In the genomic region with DNA sequence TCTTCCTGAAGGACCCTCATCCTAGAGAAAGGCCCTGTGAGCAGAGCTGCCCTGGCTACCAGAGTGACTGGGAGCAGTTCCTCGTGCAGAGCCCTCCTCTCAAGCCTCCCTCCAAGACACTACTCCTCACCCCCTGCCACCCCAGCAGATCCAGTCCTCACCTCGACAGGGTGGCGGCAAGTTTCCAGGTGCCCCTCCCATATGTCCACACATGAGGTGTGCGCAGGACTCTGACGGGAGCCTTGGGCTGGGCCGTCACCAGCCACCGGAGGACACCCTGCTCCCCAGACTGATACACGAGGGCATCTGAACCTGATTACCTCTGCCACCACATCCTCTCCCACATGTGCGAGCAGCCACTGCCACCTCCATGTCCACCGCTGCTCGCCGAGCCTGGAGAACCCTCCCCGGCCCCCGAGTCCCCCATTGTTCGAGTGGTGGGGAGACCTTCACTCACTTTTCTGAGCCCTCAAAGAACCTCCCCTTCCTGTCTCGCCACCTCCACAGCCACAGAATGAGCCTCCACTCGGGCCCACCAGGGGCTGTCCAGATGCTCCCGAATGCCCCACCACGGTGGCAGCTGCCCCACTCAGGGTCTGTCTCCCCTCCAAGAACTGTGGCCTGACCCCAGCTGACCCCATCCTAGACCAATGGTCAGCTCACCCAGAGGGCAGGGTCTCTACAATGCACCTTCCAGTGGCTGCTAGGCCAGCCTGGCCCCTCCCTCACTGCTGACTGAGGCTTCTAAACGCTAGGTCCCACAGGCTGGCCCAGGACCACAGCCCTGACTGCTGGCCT, we compare ENCODE assay signal across 20 cellular contexts.
DNase-seq lines count a peak whose midpoint lies in the region; ATAC-seq, FAIRE-seq and TF ChIP-seq lines count a peak whose summit lies in the region.
"Had no signal": no experiment of that assay in that cellular context is flagged by ENCODE, and none has a peak within 500 bp of the region (broad histone marks: within the 10 kb centered on the region; RNA-seq: fewer than 3 reads in every experiment).

No MANE protein-coding gene starts in this region.

- H3K79me2 ChIP-seq in PC-3 (ENCODE audit: low read length) (no peaks in the 10 kb centered on the region), keratinocyte (ENCODE audit: control insufficient read depth, insufficient read depth, low read length) (no peaks in the 10 kb centered on the region)

- intact Hi-C loops in PC-3 (cut with micrococcal nuclease), result no loop called here

- no peak for TF ChIP-seq EP300 in suprapubic skin (IDR thresholded peaks at IDR 0.05)

- peak in 1 of 2 donors; percentile 50 for DNase-seq in activated naive CD4-positive, alpha-beta T cell treated with anti-CD3 and anti-CD28 coated beads, Interleukin-2, amount 50 U/mL, for 72 hours (ENCODE audit: low spot score in 2 of 2)
- no peak for DNase-seq in activated naive CD4-positive, alpha-beta T cell treated with anti-CD3 and anti-CD28 coated beads, Interleukin-2, amount 50 U/mL, for 16 hours
- no peak for DNase-seq in PC-3
- DNase-seq in keratinocyte (ENCODE audit: low read depth, low spot score), result no peak
- DNase-seq in suprapubic skin (ENCODE audit: low spot score in 2 of 2), result peak; percentile 44 to 66
- DNase-seq in frontal cortex (ENCODE audit: low spot score in 2 of 2), result no peak
- DNase-seq in iPS-NIHi11 (ENCODE audit: low spot score), result no peak
- DNase-seq in SKM-1 (lab: John Stamatoyannopoulos, UW; ENCODE audit: unreplicated experiment), result no peak
- DNase-seq: Calu3; MM.1S; NCI-H1694 treated with DMSO at 0.1 percent for 48 hours; NCI-H226; nephron progenitor cell; NK-92 treated with Interleukin-12 subunit alpha and Interleukin-12 subunit beta, amount 100 ng/mL, for 24 hours; RPMI8226; stimulated activated CD4-positive, alpha-beta T cell treated with anti-CD3 and anti-CD28 coated beads, Interleukin-15, amount 100 ng/mL, for 24 hours; stimulated activated naive CD4-positive, alpha-beta T cell; uterus had no signal

- no peaks in the 10 kb centered on the region for H3K9me3 ChIP-seq in PC-3 (ENCODE audit: low read length)
- no peaks in the 10 kb centered on the region for H3K9me3 ChIP-seq in keratinocyte (ENCODE audit: control insufficient read depth, low read depth, low read length)
- H3K9me3 ChIP-seq in suprapubic skin, result no peaks in the 10 kb centered on the region
- H3K9me3 ChIP-seq: breast epithelium, uterus had no signal

- H3K27ac ChIP-seq in PC-3 (ENCODE audit: low read length) (peak overlapping the region; percentile 84), keratinocyte (ENCODE audit: control insufficient read depth, insufficient read depth, low read length) (peak overlapping the region; percentile 6), suprapubic skin (no peak overlapping the region)
- H3K27ac ChIP-seq: breast epithelium, uterus had no signal

- no peak for ATAC-seq in activated naive CD4-positive, alpha-beta T cell treated with anti-CD3 and anti-CD28 coated beads, Interleukin-2, amount 50 U/mL, for 72 hours
- no peak for ATAC-seq in PC-3

- no peaks in the 10 kb centered on the region for H3F3A ChIP-seq in PC-3 (ENCODE audit: low read length, unreplicated experiment)

- BruUV-seq in PC-3 (replicated peaks; lab: Mats Ljungman, UMichigan), result no TSS peak

- no peaks in the 10 kb centered on the region for H3K9me2 ChIP-seq in PC-3 (replicated peaks; ENCODE audit: low read length)

- no peak overlapping the region for H2AFZ ChIP-seq in PC-3 (ENCODE audit: low read length)
- H2AFZ ChIP-seq in keratinocyte (ENCODE audit: control insufficient read depth, low read length), result no peak overlapping the region

- FAIRE-seq in keratinocyte (lab: Jason Lieb, UNC) (no peak), frontal cortex (lab: Jason Lieb, UNC) (no peak)
- FAIRE-seq: HTR-8/SVneo had no signal

- H3K27ac Mint-ChIP-seq in activated naive CD4-positive, alpha-beta T cell treated with anti-CD3 and anti-CD28 coated beads, Interleukin-2, amount 50 U/mL, for 72 hours, result peak overlapping the region; percentile 18 to 90
- H3K27ac Mint-ChIP-seq: nephron progenitor cell had no signal

- no peaks in the 10 kb centered on the region for H4K20me1 ChIP-seq in PC-3 (ENCODE audit: low read length)
- H4K20me1 ChIP-seq in keratinocyte (ENCODE audit: control insufficient read depth, extremely low read depth, insufficient read depth, low read length), result no peaks in the 10 kb centered on the region

- WGBS in suprapubic skin, result 87% methylated on average over 14 of the region's 20 CpGs

- dilution Hi-C loops in keratinocyte (cut with MboI; ENCODE audit: extremely low pct_ligation_motif_present, low sequenced_read_pairs), result no loop called here

- H3K9ac ChIP-seq in PC-3 (ENCODE audit: low read length) (peak overlapping the region; percentile 44; the same call in 1 of the 2 replicates), keratinocyte (ENCODE audit: control insufficient read depth, extremely low read depth, insufficient read depth, low read length) (no peak overlapping the region)

- H3K4me3 ChIP-seq in PC-3 (ENCODE audit: low read length), result no peak overlapping the region
- no peak overlapping the region for H3K4me3 ChIP-seq in keratinocyte (ENCODE audit: control insufficient read depth in 2 of 3, extremely low read depth in 1 of 3, insufficient read depth in 2 of 3, low read depth in 1 of 3, low read length in 3 of 3)
- H3K4me3 ChIP-seq in suprapubic skin, result no peak overlapping the region
- H3K4me3 ChIP-seq: breast epithelium, uterus had no signal

- H3K4me1 ChIP-seq in PC-3 (ENCODE audit: insufficient read depth, low read length) (peaks cover 11% of the 10 kb centered on the region), keratinocyte (ENCODE audit: control insufficient read depth, extremely low read depth, insufficient read depth, low read length) (peaks cover 9% of the 10 kb centered on the region), suprapubic skin (no peaks in the 10 kb centered on the region)
- H3K4me1 ChIP-seq: breast epithelium, uterus had no signal

- H3K9me3 Mint-ChIP-seq in activated naive CD4-positive, alpha-beta T cell treated with anti-CD3 and anti-CD28 coated beads, Interleukin-2, amount 50 U/mL, for 72 hours, result no peaks in the 10 kb centered on the region
- H3K9me3 Mint-ChIP-seq: nephron progenitor cell had no signal

- H3K27me3 ChIP-seq in PC-3 (ENCODE audit: low read length) (no peaks in the 10 kb centered on the region), keratinocyte (ENCODE audit: control insufficient read depth, extremely low read depth, insufficient read depth, low read length) (no peaks in the 10 kb centered on the region), suprapubic skin (no peaks in the 10 kb centered on the region)
- H3K27me3 ChIP-seq: breast epithelium, uterus had no signal

- peaks cover 3% of the 10 kb centered on the region for H3K9me1 ChIP-seq in keratinocyte (ENCODE audit: control insufficient read depth, extremely low read depth, insufficient read depth, low read length)

- no peak for TF ChIP-seq CTCF in PC-3 (conservative IDR thresholded peaks at IDR 0.05; ENCODE audit: low read depth, low read length)
- no peak for TF ChIP-seq CTCF in keratinocyte (optimal IDR thresholded peaks at IDR 0.05 in 1 of 3, IDR thresholded peaks at IDR 0.05 in 1 of 3, conservative IDR thresholded peaks at IDR 0.05 in 1 of 3; ENCODE audit: extremely low read depth in 1 of 3, insufficient read depth in 2 of 3, low read length in 3 of 3)
- TF ChIP-seq CTCF in suprapubic skin (IDR thresholded peaks at IDR 0.05), result no peak

- H3K4me2 ChIP-seq in PC-3 (ENCODE audit: low read length), result 0 out of 2 replicates have a peak overlapping the region, but pooled peaks have one; percentile 28
- H3K4me2 ChIP-seq in keratinocyte (ENCODE audit: control insufficient read depth, extremely low read depth, insufficient read depth, low read depth, low read length), result no peak overlapping the region

- no peak for TF ChIP-seq POLR2A in suprapubic skin (IDR thresholded peaks at IDR 0.05)

- H3K36me3 ChIP-seq in PC-3 (ENCODE audit: low read depth, low read length), result peaks cover under 1% of the 10 kb centered on the region; the same call in 1 of the 2 replicates
- peaks cover 41 to 46% of the 10 kb centered on the region in 2 experiments for H3K36me3 ChIP-seq in keratinocyte (ENCODE audit: control insufficient read depth in 2 of 2, extremely low read depth in 1 of 2, insufficient read depth in 2 of 2, low read length in 2 of 2)
- H3K36me3 ChIP-seq in suprapubic skin, result peaks cover 88% of the 10 kb centered on the region
- H3K36me3 ChIP-seq: breast epithelium, uterus had no signal

- peaks cover 0 to 10% of the 10 kb centered on the region in 2 donors for H3K36me3 Mint-ChIP-seq in activated naive CD4-positive, alpha-beta T cell treated with anti-CD3 and anti-CD28 coated beads, Interleukin-2, amount 50 U/mL, for 72 hours

- POLR2A ChIA-PET in PC-3 (lab: Charles Lee; ENCODE audit: unreplicated experiment), result no interaction called here

- CTCF ChIA-PET in PC-3 (lab: Charles Lee), result no interaction called here

Comparison
In these comparisons a context has a peak if more than half of its experiments do, and no peak if none do; other contexts are left out.
1. DNase-seq: peak in suprapubic skin (2 of 2); none in activated naive CD4-positive, alpha-beta T cell treated with anti-CD3 and anti-CD28 coated beads, Interleukin-2, amount 50 U/mL, for 16 hours (single experiment), PC-3 (single experiment), keratinocyte (single experiment), frontal cortex (0 of 2), iPS-NIHi11 (single experiment) and SKM-1 (single experiment).